ENCODE assay signal across 28 cellular contexts in genomic region chr13:107091386-107091785, GRCh38.
"Had no signal": no experiment of that assay in that cellular context is flagged by ENCODE, and none has a peak within 500 bp of the region (broad histone marks: within the 10 kb centered on the region; RNA-seq: fewer than 3 reads in every experiment).

No MANE protein-coding gene starts in this region.

- H3K27ac ChIP-seq: esophagus muscularis mucosa, foreskin keratinocyte, gastroesophageal sphincter, heart right ventricle, left lung, prostate gland, right atrium auricular region, tibial nerve, upper lobe of left lung, vagina had no signal

- H3K4me1 ChIP-seq: esophagus muscularis mucosa, foreskin keratinocyte, gastroesophageal sphincter, heart right ventricle, left lung, prostate gland, right atrium auricular region, tibial nerve, upper lobe of left lung, vagina had no signal

- H3K9me3 Mint-ChIP-seq: endodermal cell; mesothelial cell of epicardium; nephron progenitor cell; stimulated activated naive CD8-positive, alpha-beta T cell treated with anti-CD3 and anti-CD28 coated beads, Interleukin-15, amount 100 ng/mL, for 72 hours had no signal

- H3K27ac Mint-ChIP-seq: dendritic cell treated with granulocyte-macrophage colony-stimulating factor and Interleukin-4, amounts not matched to agents 40 ng/mL and 50 ng/mL, for 4 days; endodermal cell; mesothelial cell of epicardium; naive thymus-derived CD4-positive, alpha-beta T cell; nephron progenitor cell had no signal

- H3K36me3 ChIP-seq: esophagus muscularis mucosa, gastroesophageal sphincter, heart right ventricle, left lung, prostate gland, right atrium auricular region, tibial nerve, upper lobe of left lung, vagina had no signal

- H3K4me2 ChIP-seq: smooth muscle cell had no signal

- H3K27me3 Mint-ChIP-seq: dendritic cell treated with granulocyte-macrophage colony-stimulating factor and Interleukin-4, amounts not matched to agents 40 ng/mL and 50 ng/mL, for 4 days; naive thymus-derived CD4-positive, alpha-beta T cell; stimulated activated naive CD8-positive, alpha-beta T cell treated with anti-CD3 and anti-CD28 coated beads, Interleukin-15, amount 100 ng/mL, for 72 hours had no signal

- DNase-seq: effector CD8-positive, alpha-beta T cell; endodermal cell; foreskin keratinocyte; heart right ventricle; hippocampal formation; left cardiac atrium; left lung; mesenchymal stem cell; naive thymus-derived CD4-positive, alpha-beta T cell; nephron progenitor cell; nucleus accumbens; stimulated activated CD4-positive, alpha-beta T cell treated with anti-CD3 and anti-CD28 coated beads, Interleukin-12 subunit alpha, Interleukin-12 subunit beta, amount 100 ng/mL, for 4 hours; stimulated activated CD4-positive, alpha-beta T cell treated with anti-CD3 and anti-CD28 coated beads, Interleukin-1b, Interleukin-23, amount 100 ng/mL, for 48 hours; stimulated activated CD4-positive, alpha-beta T cell treated with anti-CD3 and anti-CD28 coated beads, Interleukin-4, amount 100 ng/mL, for 1 hour; stimulated activated CD8-positive, alpha-beta memory T cell treated with anti-CD3 and anti-CD28 coated beads, Interleukin-4, amount 100 ng/mL, for 48 hours; stimulated activated naive CD4-positive, alpha-beta T cell; stimulated activated naive CD8-positive, alpha-beta T cell treated with anti-CD3 and anti-CD28 coated beads, Interleukin-15, amount 100 ng/mL, for 72 hours; upper lobe of left lung had no signal

- ATAC-seq: foreskin keratinocyte; gastroesophageal sphincter; heart right ventricle; left cardiac atrium; left lung; naive thymus-derived CD4-positive, alpha-beta T cell; sciatic nerve; stimulated activated naive CD8-positive, alpha-beta T cell treated with anti-CD3 and anti-CD28 coated beads, Interleukin-15, amount 100 ng/mL, for 72 hours had no signal

- H3K9me3 ChIP-seq: esophagus muscularis mucosa, gastroesophageal sphincter, heart right ventricle, left lung, prostate gland, right atrium auricular region, tibial nerve, upper lobe of left lung, vagina had no signal

- H3K36me3 Mint-ChIP-seq: mesothelial cell of epicardium; naive thymus-derived CD4-positive, alpha-beta T cell had no signal

- H3K4me3 ChIP-seq: esophagus muscularis mucosa, gastroesophageal sphincter, heart right ventricle, left lung, prostate gland, right atrium auricular region, smooth muscle cell, tibial nerve, upper lobe of left lung, vagina had no signal

- H3K4me1 Mint-ChIP-seq: endodermal cell; naive thymus-derived CD4-positive, alpha-beta T cell; nephron progenitor cell; stimulated activated naive CD8-positive, alpha-beta T cell treated with anti-CD3 and anti-CD28 coated beads, Interleukin-15, amount 100 ng/mL, for 72 hours had no signal

- H3K27me3 ChIP-seq: esophagus muscularis mucosa, foreskin keratinocyte, gastroesophageal sphincter, heart right ventricle, left lung, right atrium auricular region, tibial nerve, upper lobe of left lung, vagina had no signal

- H3K4me3 Mint-ChIP-seq: dendritic cell treated with granulocyte-macrophage colony-stimulating factor and Interleukin-4, amounts not matched to agents 40 ng/mL and 50 ng/mL, for 4 days; endodermal cell; mesothelial cell of epicardium; naive thymus-derived CD4-positive, alpha-beta T cell; nephron progenitor cell; stimulated activated naive CD8-positive, alpha-beta T cell treated with anti-CD3 and anti-CD28 coated beads, Interleukin-15, amount 100 ng/mL, for 72 hours had no signal
